ENCODE assay signal across 20 cellular contexts in genomic region chr11:35122308-35122707, GRCh38. TPM values are rescaled to one million over a fixed set of nuclear protein-coding genes. Genes with fewer than 3 reads are reported as not detected.
DNase-seq lines count a peak whose midpoint lies in the region; ATAC-seq lines count a peak whose summit lies in the region.
"Had no signal": no experiment of that assay in that cellular context is flagged by ENCODE, and none has a peak within 500 bp of the region (broad histone marks: within the 10 kb centered on the region; RNA-seq: fewer than 3 reads in every experiment).

No MANE protein-coding gene starts in this region.

- H3K4me1 Mint-ChIP-seq in activated CD8-positive, alpha-beta memory T cell treated with anti-CD3 and anti-CD28 coated beads, Interleukin-2, amount 10 ng/mL, durations not matched to agents 7 days and 5 days = peaks cover 44% of the 10 kb centered on the region
- H3K4me1 Mint-ChIP-seq in activated T-helper 2 cell treated with anti-CD3 and anti-CD28 coated beads, Interferon-gamma antibody, Interleukin-2, Interleukin-4, amounts not matched to agents 10 μg/mL and 5 μg/mL and 100 μg/mL, durations not matched to agents 14 hours and 24 hours and 36 hours (ENCODE audit: low read depth) = peaks cover 49% of the 10 kb centered on the region
- H3K4me1 Mint-ChIP-seq in stimulated activated memory B cell treated with anti-CD40 and anti-IgM and Interleukin-4, amounts not matched to agents 10 μg/mL and 1 μg/mL and 100 μg/mL, for 72 hours = peaks cover 84% of the 10 kb centered on the region

- H3K27ac Mint-ChIP-seq in activated CD8-positive, alpha-beta memory T cell treated with anti-CD3 and anti-CD28 coated beads, Interleukin-2, amount 10 ng/mL, durations not matched to agents 7 days and 5 days = peak overlapping the region; percentile 50
- peak overlapping the region; percentile 46 for H3K27ac Mint-ChIP-seq in activated T-helper 2 cell treated with anti-CD3 and anti-CD28 coated beads, Interferon-gamma antibody, Interleukin-2, Interleukin-4, amounts not matched to agents 10 μg/mL and 5 μg/mL and 100 μg/mL, durations not matched to agents 14 hours and 24 hours and 36 hours
- peak overlapping the region; percentile 58 for H3K27ac Mint-ChIP-seq in stimulated activated memory B cell treated with anti-CD40 and anti-IgM and Interleukin-4, amounts not matched to agents 10 μg/mL and 1 μg/mL and 100 μg/mL, for 72 hours

- ATAC-seq in activated CD8-positive, alpha-beta memory T cell treated with anti-CD3 and anti-CD28 coated beads, Interleukin-2, amount 10 ng/mL, durations not matched to agents 7 days and 5 days = peak; percentile 74
- no peak for ATAC-seq in stimulated activated memory B cell treated with anti-CD40 and anti-IgM and Interleukin-4, amounts not matched to agents 10 μg/mL and 1 μg/mL and 100 μg/mL, for 72 hours
- ATAC-seq in HG03378 (IDR thresholded peaks at IDR 0.05; ENCODE audit: unreplicated experiment) (no peak), left lobe of liver (no peak)
- ATAC-seq: A549, gastroesophageal sphincter, left lung had no signal

- H3K9me3 ChIP-seq in KOPT-K1 (ENCODE audit: insufficient read depth, low read length, poor library complexity, severe bottlenecking) = no peaks in the 10 kb centered on the region
- H3K9me3 ChIP-seq: A549, adrenal gland, gastroesophageal sphincter, left lung, thyroid gland had no signal

- H3K36me3 ChIP-seq in KOPT-K1 (ENCODE audit: insufficient read depth, low read length) = no peaks in the 10 kb centered on the region
- H3K36me3 ChIP-seq: adrenal gland, gastroesophageal sphincter, left lung, thyroid gland had no signal

- peak overlapping the region; percentile 9 for H3K27ac ChIP-seq in KOPT-K1 (ENCODE audit: low read depth, low read length, poor library complexity, severe bottlenecking)
- H3K27ac ChIP-seq: A549, adrenal gland, gastroesophageal sphincter, GM23248, left lung, thyroid gland had no signal

- peaks cover 8% of the 10 kb centered on the region for H3K36me3 Mint-ChIP-seq in activated CD8-positive, alpha-beta memory T cell treated with anti-CD3 and anti-CD28 coated beads, Interleukin-2, amount 10 ng/mL, durations not matched to agents 7 days and 5 days
- H3K36me3 Mint-ChIP-seq in activated T-helper 2 cell treated with anti-CD3 and anti-CD28 coated beads, Interferon-gamma antibody, Interleukin-2, Interleukin-4, amounts not matched to agents 10 μg/mL and 5 μg/mL and 100 μg/mL, durations not matched to agents 14 hours and 24 hours and 36 hours (ENCODE audit: low read depth) = peaks cover 3% of the 10 kb centered on the region
- H3K36me3 Mint-ChIP-seq in stimulated activated memory B cell treated with anti-CD40 and anti-IgM and Interleukin-4, amounts not matched to agents 10 μg/mL and 1 μg/mL and 100 μg/mL, for 72 hours = no peaks in the 10 kb centered on the region

- intact Hi-C loops in activated T-helper 2 cell treated with anti-CD3 and anti-CD28 coated beads, Interferon-gamma antibody, Interleukin-2, Interleukin-4, amounts not matched to agents 10 μg/mL and 5 μg/mL and 100 μg/mL, durations not matched to agents 14 hours and 24 hours and 36 hours (cut with micrococcal nuclease) = no loop called here

- H3K9me3 Mint-ChIP-seq in activated CD8-positive, alpha-beta memory T cell treated with anti-CD3 and anti-CD28 coated beads, Interleukin-2, amount 10 ng/mL, durations not matched to agents 7 days and 5 days (ENCODE audit: low read depth) = no peaks in the 10 kb centered on the region
- H3K9me3 Mint-ChIP-seq in activated T-helper 2 cell treated with anti-CD3 and anti-CD28 coated beads, Interferon-gamma antibody, Interleukin-2, Interleukin-4, amounts not matched to agents 10 μg/mL and 5 μg/mL and 100 μg/mL, durations not matched to agents 14 hours and 24 hours and 36 hours = peaks cover 4% of the 10 kb centered on the region
- no peaks in the 10 kb centered on the region for H3K9me3 Mint-ChIP-seq in stimulated activated memory B cell treated with anti-CD40 and anti-IgM and Interleukin-4, amounts not matched to agents 10 μg/mL and 1 μg/mL and 100 μg/mL, for 72 hours

- no peak overlapping the region for H3K4me3 Mint-ChIP-seq in activated CD8-positive, alpha-beta memory T cell treated with anti-CD3 and anti-CD28 coated beads, Interleukin-2, amount 10 ng/mL, durations not matched to agents 7 days and 5 days
- peak overlapping the region; percentile 23 for H3K4me3 Mint-ChIP-seq in activated T-helper 2 cell treated with anti-CD3 and anti-CD28 coated beads, Interferon-gamma antibody, Interleukin-2, Interleukin-4, amounts not matched to agents 10 μg/mL and 5 μg/mL and 100 μg/mL, durations not matched to agents 14 hours and 24 hours and 36 hours (ENCODE audit: low read depth)
- H3K4me3 Mint-ChIP-seq in stimulated activated memory B cell treated with anti-CD40 and anti-IgM and Interleukin-4, amounts not matched to agents 10 μg/mL and 1 μg/mL and 100 μg/mL, for 72 hours = no peak overlapping the region

- DNase-seq in activated CD8-positive, alpha-beta memory T cell treated with anti-CD3 and anti-CD28 coated beads, Interleukin-2, amount 10 ng/mL, durations not matched to agents 7 days and 5 days = no peak
- DNase-seq in activated CD8-positive, alpha-beta memory T cell treated with anti-CD3 and anti-CD28 coated beads, Interleukin-2, amount 50 U/mL, for 4 hours = no peak
- peak; percentile 36 for DNase-seq in activated T-helper 2 cell treated with anti-CD3 and anti-CD28 coated beads, Interferon-gamma antibody, Interleukin-2, Interleukin-4, amounts not matched to agents 10 μg/mL and 5 μg/mL and 100 μg/mL, durations not matched to agents 14 hours and 24 hours and 36 hours (ENCODE audit: low spot score)
- no peak for DNase-seq in left lobe of liver (ENCODE audit: low spot score)
- DNase-seq in NAMALWA (ENCODE audit: low spot score) = no peak
- DNase-seq: activated CD4-positive, CD25-positive, alpha-beta regulatory T cell; adrenal gland; C1 segment of cervical spinal cord; DMS153; GM23248; IMR-90; left lung; NCI-H2081; NCI-H510A treated with DMSO at 0.1 percent for 48 hours; thyroid gland had no signal

- peaks cover 25% of the 10 kb centered on the region for H3K27me3 Mint-ChIP-seq in activated CD8-positive, alpha-beta memory T cell treated with anti-CD3 and anti-CD28 coated beads, Interleukin-2, amount 10 ng/mL, durations not matched to agents 7 days and 5 days
- peaks cover 34% of the 10 kb centered on the region for H3K27me3 Mint-ChIP-seq in activated T-helper 2 cell treated with anti-CD3 and anti-CD28 coated beads, Interferon-gamma antibody, Interleukin-2, Interleukin-4, amounts not matched to agents 10 μg/mL and 5 μg/mL and 100 μg/mL, durations not matched to agents 14 hours and 24 hours and 36 hours (ENCODE audit: low read depth)
- H3K27me3 Mint-ChIP-seq in stimulated activated memory B cell treated with anti-CD40 and anti-IgM and Interleukin-4, amounts not matched to agents 10 μg/mL and 1 μg/mL and 100 μg/mL, for 72 hours = no peaks in the 10 kb centered on the region

- CTCF ChIA-PET in activated CD8-positive, alpha-beta memory T cell treated with anti-CD3 and anti-CD28 coated beads, Interleukin-2, amount 10 ng/mL, durations not matched to agents 7 days and 5 days (lab: Charles Lee) = interaction anchor here (0.6 to 1.7 kb wide), 2 partner anchors 16 to 82 kb away, joined by 3 to 6 read pairs; partner anchors contain the start of gene CD44

RNA-seq across cellular contexts. Expression of gene CD44, which starts 16.7 kb away (rescaled TPM):
- total RNA-seq in activated CD8-positive, alpha-beta memory T cell treated with anti-CD3 and anti-CD28 coated beads, Interleukin-2, amount 10 ng/mL, durations not matched to agents 7 days and 5 days = 100 to 1,000 TPM; 212 to 294 TPM
- 232 and 249 TPM in 2 replicates for total RNA-seq in activated T-helper 2 cell treated with anti-CD3 and anti-CD28 coated beads, Interferon-gamma antibody, Interleukin-2, Interleukin-4, amounts not matched to agents 10 μg/mL and 5 μg/mL and 100 μg/mL, durations not matched to agents 14 hours and 24 hours and 36 hours
- 11.7 TPM for total RNA-seq in left lobe of liver

Comparison
In these comparisons a context has a peak if more than half of its experiments do, and no peak if none do; other contexts are left out.
1. RNA of gene CD44, which starts 16.7 kb away (total RNA-seq): 212 to 294 TPM in activated CD8-positive, alpha-beta memory T cell treated with anti-CD3 and anti-CD28 coated beads, Interleukin-2, amount 10 ng/mL, durations not matched to agents 7 days and 5 days and 232 to 249 TPM in activated T-helper 2 cell treated with anti-CD3 and anti-CD28 coated beads, Interferon-gamma antibody, Interleukin-2, Interleukin-4, amounts not matched to agents 10 μg/mL and 5 μg/mL and 100 μg/mL, durations not matched to agents 14 hours and 24 hours and 36 hours; 11.7 TPM in left lobe of liver (single experiment); every median in the first group is over 10 times any median in the second.
2. Peak in every context shown above with its lines, with median percentiles within 50 percentile points of each other: H3K27ac Mint-ChIP-seq.